In genomic region chr3:143166376-143166775, GRCh38 we compare ENCODE assay signal across 14 cellular contexts.
"Had no signal": no experiment of that assay in that cellular context is flagged by ENCODE, and none has a peak within 500 bp of the region (broad histone marks: within the 10 kb centered on the region; RNA-seq: fewer than 3 reads in every experiment).

No MANE protein-coding gene starts in this region.

- H3K27ac ChIP-seq: adrenal gland, parathyroid adenoma, tibial artery, vagina had no signal

- H3K9me3 ChIP-seq: adrenal gland, tibial artery, vagina had no signal

- DNase-seq: activated CD8-positive, alpha-beta memory T cell treated with anti-CD3 and anti-CD28 coated beads, Interleukin-2, amount 10 ng/mL, durations not matched to agents 7 days and 5 days; activated T-cell treated with anti-CD3 and anti-CD28 coated beads, Interleukin-2, amount 50 U/mL, for 48 hours; adrenal gland; caudate nucleus; cortex of kidney; effector memory CD4-positive, alpha-beta T cell; hippocampal formation; stimulated activated CD4-positive, alpha-beta T cell treated with anti-CD3 and anti-CD28 coated beads, Interleukin-15, amount 100 ng/mL, for 24 hours; stimulated activated CD4-positive, alpha-beta T cell treated with anti-CD3 and anti-CD28 coated beads, Interleukin-4, amount 100 ng/mL, for 4 hours; T-cell; tibial artery had no signal

- H3K4me1 ChIP-seq: adrenal gland, parathyroid adenoma, tibial artery had no signal

- ATAC-seq: WTC11 had no signal

- H3K4me3 ChIP-seq: adrenal gland, tibial artery, vagina had no signal

- H3K27ac Mint-ChIP-seq: T-cell, WTC11 had no signal

- H2AFZ ChIP-seq: parathyroid adenoma had no signal

- H3K9me3 Mint-ChIP-seq: T-cell, WTC11 had no signal

- H3K36me3 Mint-ChIP-seq: T-cell, WTC11 had no signal

- H3K9ac ChIP-seq: parathyroid adenoma had no signal

- H3K27me3 ChIP-seq: adrenal gland, tibial artery, vagina had no signal

- H3K79me2 ChIP-seq: parathyroid adenoma had no signal

- H3K36me3 ChIP-seq: adrenal gland, tibial artery, vagina had no signal

- H3K4me3 Mint-ChIP-seq: activated CD8-positive, alpha-beta memory T cell treated with anti-CD3 and anti-CD28 coated beads, Interleukin-2, amount 10 ng/mL, durations not matched to agents 7 days and 5 days; T-cell; WTC11 had no signal

- H3K27me3 Mint-ChIP-seq: activated CD8-positive, alpha-beta memory T cell treated with anti-CD3 and anti-CD28 coated beads, Interleukin-2, amount 10 ng/mL, durations not matched to agents 7 days and 5 days; T-cell had no signal
